10 cellular contexts compared by ENCODE assay signal in genomic region chr20:36017034-36017951, GRCh38. TPM values are rescaled to one million over a fixed set of nuclear protein-coding genes. Genes with fewer than 3 reads are reported as not detected.
DNase-seq lines count a peak whose midpoint lies in the region; FAIRE-seq and TF ChIP-seq lines count a peak whose summit lies in the region.
"Had no signal": no experiment of that assay in that cellular context is flagged by ENCODE, and none has a peak within 500 bp of the region (broad histone marks: within the 10 kb centered on the region; RNA-seq: fewer than 3 reads in every experiment).

No MANE protein-coding gene starts in this region.

- H3K36me3 ChIP-seq in HAP-1 (replicated peaks) (no peaks in the 10 kb centered on the region), stomach (no peaks in the 10 kb centered on the region)

- TF ChIP-seq POLR2A in stomach (IDR thresholded peaks at IDR 0.05): no peak

- DNase-seq in HAP-1 (ENCODE audit: low spot score in 2 of 2): peak; percentile 23 to 52
- peak; percentile 68 for DNase-seq in astrocyte of the cerebellum (ENCODE audit: low read depth)
- peak; percentile 64 for DNase-seq in iris pigment epithelial cell (ENCODE audit: low read depth)
- DNase-seq in stomach: peak; percentile 50
- DNase-seq in GM19239 (ENCODE audit: insufficient read length, low spot score): no peak
- no peak for DNase-seq in NCI-H1105 (lab: John Stamatoyannopoulos, UW)
- no peak for DNase-seq in stimulated activated CD4-positive, alpha-beta T cell treated with anti-CD3 and anti-CD28 coated beads, Interleukin-4, amount 100 ng/mL, for 4 hours
- DNase-seq in stimulated activated CD4-positive, alpha-beta T cell treated with anti-CD3 and anti-CD28 coated beads, Interleukin-4, amount 100 ng/mL, for 24 hours: no peak
- DNase-seq: H7, NCI-H1436 had no signal

- H3K4me3 ChIP-seq in HAP-1 (no peak overlapping the region), astrocyte of the cerebellum (ENCODE audit: low read depth, low read length) (no peak overlapping the region), stomach (no peak overlapping the region)

- no peak for FAIRE-seq in GM19239 (lab: Jason Lieb, UNC)

- WGBS in stomach, 5 donors: 51 to 61% (median 58%) methylated on average over 11 of the region's 11 CpGs

- intact Hi-C loops in stomach (cut with DNase I; ENCODE audit: low total_unique reads): no loop called here

- in situ Hi-C loops in HAP-1 (cut with MboI; ENCODE audit: low sequenced_read_pairs) (no loop called here), astrocyte of the cerebellum (cut with HindIII; ENCODE audit: low sequenced_read_pairs) (no loop called here)

- no peak for TF ChIP-seq EP300 in stomach (IDR thresholded peaks at IDR 0.05)

- H3K27ac ChIP-seq in stomach: peak overlapping the region in 2 of 5 donors; percentile 8 to 10

- H3K27me3 ChIP-seq in HAP-1 (ENCODE audit: low read depth) (no peaks in the 10 kb centered on the region), stomach (no peaks in the 10 kb centered on the region)

- no peak for TF ChIP-seq CTCF in astrocyte of the cerebellum (IDR thresholded peaks at IDR 0.05; ENCODE audit: low read depth, low read length, missing control alignments)
- TF ChIP-seq CTCF in stomach (IDR thresholded peaks at IDR 0.05): no peak

- H3K4me1 ChIP-seq in HAP-1 (peaks cover 9% of the 10 kb centered on the region), stomach (peaks cover 9 to 16% (median 14%) of the 10 kb centered on the region in 4 donors)

- H3K9me3 ChIP-seq in HAP-1: no peaks in the 10 kb centered on the region
- H3K9me3 ChIP-seq in stomach: no peaks in the 10 kb centered on the region

RNA-seq across cellular contexts. Expression of gene CNBD2, which starts 48.9 kb away (rescaled TPM):
- 10 to 100 TPM in 1 of 5 donors, 1 to 10 TPM in 3, not detected in 1; 1.8 to 66.0 (median 9.1) TPM for total RNA-seq in stomach
- 10 to 100 TPM in 1 of 3 donors, 1 to 10 TPM in 2; 4.6 to 14.5 (median 7.0) TPM for polyA plus RNA-seq in stomach

Comparison
In these comparisons a context has a peak if more than half of its experiments do, and no peak if none do; other contexts are left out.
1. DNase-seq: peak in HAP-1 (2 of 2), astrocyte of the cerebellum (single experiment), iris pigment epithelial cell (single experiment) and stomach (single experiment); none in GM19239 (single experiment), NCI-H1105 (single experiment), stimulated activated CD4-positive, alpha-beta T cell treated with anti-CD3 and anti-CD28 coated beads, Interleukin-4, amount 100 ng/mL, for 4 hours (0 of 2) and stimulated activated CD4-positive, alpha-beta T cell treated with anti-CD3 and anti-CD28 coated beads, Interleukin-4, amount 100 ng/mL, for 24 hours (single experiment).